In genomic region chr4:147866532-147867271, GRCh38 we compare ENCODE assay signal across 1 cellular context.
TF ChIP-seq lines count a peak whose summit lies in the region.

No MANE protein-coding gene starts in this region.

TF ChIP-seq in GM12878, 131 proteins besides CTCF, POLR2A, EP300 and RAD21 (continued from another document):
- TF ChIP-seq, protein P1, sequence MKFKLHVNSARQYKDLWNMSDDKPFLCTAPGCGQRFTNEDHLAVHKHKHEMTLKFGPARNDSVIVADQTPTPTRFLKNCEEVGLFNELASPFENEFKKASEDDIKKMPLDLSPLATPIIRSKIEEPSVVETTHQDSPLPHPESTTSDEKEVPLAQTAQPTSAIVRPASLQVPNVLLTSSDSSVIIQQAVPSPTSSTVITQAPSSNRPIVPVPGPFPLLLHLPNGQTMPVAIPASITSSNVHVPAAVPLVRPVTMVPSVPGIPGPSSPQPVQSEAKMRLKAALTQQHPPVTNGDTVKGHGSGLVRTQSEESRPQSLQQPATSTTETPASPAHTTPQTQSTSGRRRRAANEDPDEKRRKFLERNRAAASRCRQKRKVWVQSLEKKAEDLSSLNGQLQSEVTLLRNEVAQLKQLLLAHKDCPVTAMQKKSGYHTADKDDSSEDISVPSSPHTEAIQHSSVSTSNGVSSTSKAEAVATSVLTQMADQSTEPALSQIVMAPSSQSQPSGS (IDR thresholded peaks at IDR 0.05; ENCODE audit: low read length), result 0 out of 2 replicates have a peak, but pooled peaks have one; percentile 26
- TF ChIP-seq POU2F2 (IDR thresholded peaks at IDR 0.05; ENCODE audit: borderline replicate concordance, low read depth, low read length) (peak; percentile 60; the same call in 2 of the 3 replicates), KDM1A (IDR thresholded peaks at IDR 0.05; ENCODE audit: borderline replicate concordance) (no peak), MEF2B (IDR thresholded peaks at IDR 0.05; ENCODE audit: partially characterized antibody, poor library complexity, severe bottlenecking) (no peak), MTA2 (IDR thresholded peaks at IDR 0.05; ENCODE audit: low read depth) (no peak), RUNX3 (IDR thresholded peaks at IDR 0.05; ENCODE audit: low read length) (peak; percentile 76), PML (IDR thresholded peaks at IDR 0.05; ENCODE audit: low read length) (peak; percentile 40; the same call in 1 of the 2 replicates), SIX5 (IDR thresholded peaks at IDR 0.05; ENCODE audit: low read depth, low read length, severe bottlenecking) (no peak), ESRRA (IDR thresholded peaks at IDR 0.05; ENCODE audit: low read length) (no peak), GABPA (IDR thresholded peaks at IDR 0.05; ENCODE audit: low read depth) (no peak), EED (IDR thresholded peaks at IDR 0.05; ENCODE audit: low read depth) (no peak), POLR2AphosphoS5 (IDR thresholded peaks at IDR 0.05; ENCODE audit: low read length) (no peak), ZNF24 (IDR thresholded peaks at IDR 0.05) (0 out of 2 replicates have a peak, but pooled peaks have one; percentile 27), ZNF622 (IDR thresholded peaks at IDR 0.05) (no peak), FOXM1 (IDR thresholded peaks at IDR 0.05; ENCODE audit: low read depth, low read length) (peak; percentile 89), SMARCA5 (IDR thresholded peaks at IDR 0.05) (peak; percentile 74), ETV6 (conservative IDR thresholded peaks at IDR 0.05 in 1 of 2, IDR thresholded peaks at IDR 0.05 in 1 of 2; ENCODE audit: borderline replicate concordance in 1 of 2, low read depth in 1 of 2) (no peak), FOS (IDR thresholded peaks at IDR 0.05; ENCODE audit: borderline replicate concordance, extremely low read depth, insufficient read length) (no peak), NBN (IDR thresholded peaks at IDR 0.05) (peak; percentile 78), IKZF1 (conservative IDR thresholded peaks at IDR 0.05) (no peak), ATF3 (IDR thresholded peaks at IDR 0.05; ENCODE audit: borderline replicate concordance, extremely low read depth, low read depth, low read length) (peak; percentile 45; the same call in 1 of the 2 replicates), CBX5 (IDR thresholded peaks at IDR 0.05; ENCODE audit: low read depth) (peak; percentile 74), SMC3 (IDR thresholded peaks at IDR 0.05; ENCODE audit: borderline replicate concordance, low read length) (peak; percentile 100)
- TF ChIP-seq, protein P2, sequence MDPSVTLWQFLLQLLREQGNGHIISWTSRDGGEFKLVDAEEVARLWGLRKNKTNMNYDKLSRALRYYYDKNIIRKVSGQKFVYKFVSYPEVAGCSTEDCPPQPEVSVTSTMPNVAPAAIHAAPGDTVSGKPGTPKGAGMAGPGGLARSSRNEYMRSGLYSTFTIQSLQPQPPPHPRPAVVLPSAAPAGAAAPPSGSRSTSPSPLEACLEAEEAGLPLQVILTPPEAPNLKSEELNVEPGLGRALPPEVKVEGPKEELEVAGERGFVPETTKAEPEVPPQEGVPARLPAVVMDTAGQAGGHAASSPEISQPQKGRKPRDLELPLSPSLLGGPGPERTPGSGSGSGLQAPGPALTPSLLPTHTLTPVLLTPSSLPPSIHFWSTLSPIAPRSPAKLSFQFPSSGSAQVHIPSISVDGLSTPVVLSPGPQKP (IDR thresholded peaks at IDR 0.05; ENCODE audit: low read depth, low read length), result no peak
- TF ChIP-seq, protein P3, sequence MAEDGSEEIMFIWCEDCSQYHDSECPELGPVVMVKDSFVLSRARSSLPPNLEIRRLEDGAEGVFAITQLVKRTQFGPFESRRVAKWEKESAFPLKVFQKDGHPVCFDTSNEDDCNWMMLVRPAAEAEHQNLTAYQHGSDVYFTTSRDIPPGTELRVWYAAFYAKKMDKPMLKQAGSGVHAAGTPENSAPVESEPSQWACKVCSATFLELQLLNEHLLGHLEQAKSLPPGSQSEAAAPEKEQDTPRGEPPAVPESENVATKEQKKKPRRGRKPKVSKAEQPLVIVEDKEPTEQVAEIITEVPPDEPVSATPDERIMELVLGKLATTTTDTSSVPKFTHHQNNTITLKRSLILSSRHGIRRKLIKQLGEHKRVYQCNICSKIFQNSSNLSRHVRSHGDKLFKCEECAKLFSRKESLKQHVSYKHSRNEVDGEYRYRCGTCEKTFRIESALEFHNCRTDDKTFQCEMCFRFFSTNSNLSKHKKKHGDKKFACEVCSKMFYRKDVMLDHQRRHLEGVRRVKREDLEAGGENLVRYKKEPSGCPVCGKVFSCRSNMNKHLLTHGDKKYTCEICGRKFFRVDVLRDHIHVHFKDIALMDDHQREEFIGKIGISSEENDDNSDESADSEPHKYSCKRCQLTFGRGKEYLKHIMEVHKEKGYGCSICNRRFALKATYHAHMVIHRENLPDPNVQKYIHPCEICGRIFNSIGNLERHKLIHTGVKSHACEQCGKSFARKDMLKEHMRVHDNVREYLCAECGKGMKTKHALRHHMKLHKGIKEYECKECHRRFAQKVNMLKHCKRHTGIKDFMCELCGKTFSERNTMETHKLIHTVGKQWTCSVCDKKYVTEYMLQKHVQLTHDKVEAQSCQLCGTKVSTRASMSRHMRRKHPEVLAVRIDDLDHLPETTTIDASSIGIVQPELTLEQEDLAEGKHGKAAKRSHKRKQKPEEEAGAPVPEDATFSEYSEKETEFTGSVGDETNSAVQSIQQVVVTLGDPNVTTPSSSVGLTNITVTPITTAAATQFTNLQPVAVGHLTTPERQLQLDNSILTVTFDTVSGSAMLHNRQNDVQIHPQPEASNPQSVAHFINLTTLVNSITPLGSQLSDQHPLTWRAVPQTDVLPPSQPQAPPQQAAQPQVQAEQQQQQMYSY (CRISPR knock-in tag; IDR thresholded peaks at IDR 0.05), result no peak
